ENCODE assay signal across 1 cellular context in the genomic region with DNA sequence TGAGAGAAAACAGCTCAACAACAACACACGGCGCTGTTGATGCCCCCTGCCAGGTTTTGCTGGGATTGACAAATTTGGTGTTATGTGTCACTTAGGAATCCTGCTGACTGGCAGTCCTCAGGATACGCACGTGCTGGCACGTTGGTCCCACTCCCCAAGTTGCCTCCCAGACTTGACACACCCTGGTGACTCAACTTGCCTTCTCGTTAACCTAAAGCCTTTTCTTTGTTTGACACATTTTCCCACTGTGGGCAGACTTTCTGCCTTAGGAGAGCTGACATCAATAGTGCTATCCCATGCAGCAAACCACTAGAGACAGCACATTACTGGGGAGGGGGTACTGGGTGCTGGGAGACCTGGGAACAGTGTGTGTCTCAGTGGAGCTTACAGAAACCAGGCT.
TF ChIP-seq lines count a peak whose summit lies in the region.

No MANE protein-coding gene starts in this region.

TF ChIP-seq in H1, 55 proteins besides CTCF, POLR2A, EP300 and RAD21 (continued from another document):
- TF ChIP-seq USF2 (IDR thresholded peaks at IDR 0.05; ENCODE audit: low read length) = no peak
- no peak for TF ChIP-seq HDAC6 (IDR thresholded peaks at IDR 0.05; ENCODE audit: low read depth, low read length)
